In genomic region chr3:172666873-172667694, GRCh38 we compare ENCODE assay signal across 8 cellular contexts. TPM values are rescaled to one million over a fixed set of nuclear protein-coding genes. Genes with fewer than 3 reads are reported as not detected.
DNase-seq lines count a peak whose midpoint lies in the region; ATAC-seq, FAIRE-seq and TF ChIP-seq lines count a peak whose summit lies in the region.

No MANE protein-coding gene starts in this region.

- 53% methylated on average over 16 of the region's 16 CpGs for WGBS in A549 (ENCODE audit: missing lambda C conversion rate)
- WGBS in spleen, 5 donors: 62 to 70% (median 68%) methylated on average over 16 of the region's 16 CpGs

- TF ChIP-seq POLR2A in A549 (IDR thresholded peaks at IDR 0.05; ENCODE audit: low read length) (no peak), spleen (IDR thresholded peaks at IDR 0.05) (no peak)

- H3K36me3 ChIP-seq in ascending aorta (no peaks in the 10 kb centered on the region), spleen (no peaks in the 10 kb centered on the region)

- H3K4me3 ChIP-seq in A549: no peak overlapping the region
- no peak overlapping the region for H3K4me3 ChIP-seq in ascending aorta
- H3K4me3 ChIP-seq in spleen: peak overlapping the region in 3 of 8 donors; percentile 1 to 32 (median 24)

- H3K27ac ChIP-seq in A549 (peak overlapping the region; percentile 23 to 73; a peak in 4 of 6 replicates), ascending aorta (no peak overlapping the region), spleen (peak overlapping the region in 2 of 8 donors; percentile 31 to 38)

- POLR2A ChIA-PET in A549 (lab: Yijun Ruan, JAX): interaction anchor here (0.8 kb wide), 1 partner anchor 43 kb away, joined by 4 read pairs; no protein-coding TSS in a partner anchor

- peak; percentile 100 for ATAC-seq in A549
- ATAC-seq in GM18511 (IDR thresholded peaks at IDR 0.05; ENCODE audit: unreplicated experiment): peak; percentile 98
- peak; percentile 99 for ATAC-seq in HG02981 (IDR thresholded peaks at IDR 0.05; ENCODE audit: unreplicated experiment)

- H3K4me2 ChIP-seq in A549: peak overlapping the region; percentile 35; the same call in 1 of the 3 replicates

- no peaks in the 10 kb centered on the region for H3K9me3 ChIP-seq in A549
- no peaks in the 10 kb centered on the region for H3K9me3 ChIP-seq in ascending aorta
- no peaks in the 10 kb centered on the region for H3K9me3 ChIP-seq in spleen

- intact Hi-C loops in ascending aorta (cut with DNase I): loop anchor here (2.0 kb wide), 1 partner anchor 176 kb away; no protein-coding TSS in a partner anchor
- intact Hi-C loops in spleen (cut with DNase I; ENCODE audit: low total_unique reads): loop anchor here (5.0 to 10.0 kb wide), 2 partner anchors 182 to 335 kb away; no protein-coding TSS in a partner anchor

- CTCF ChIA-PET in A549 (lab: Yijun Ruan, JAX): interaction anchor here (0.6 to 5.1 kb wide), 35 partner anchors 8 to 664 kb away, joined by 3 to 30 read pairs (median 4); partner anchors contain the start of gene ECT2

- H3K27me3 ChIP-seq in ascending aorta (no peaks in the 10 kb centered on the region), spleen (replicated peaks in 1 of 7) (no peaks in the 10 kb centered on the region)

- peak; percentile 88 to 93 for TF ChIP-seq RAD21 in A549 (conservative IDR thresholded peaks at IDR 0.05 in 1 of 2, IDR thresholded peaks at IDR 0.05 in 1 of 2)

- DNase-seq in A549 (ENCODE audit: low read depth in 1 of 2, low spot score in 1 of 2) (peak; percentile 61 to 81), NCI-H2029 treated with DMSO at 0.1 percent for 48 hours (lab: John Stamatoyannopoulos, UW) (peak; percentile 90), T-helper 22 cell (ENCODE audit: low read depth) (peak; percentile 57), ascending aorta (ENCODE audit: low spot score in 2 of 2) (peak in 1 of 2 donors; percentile 77), hypothalamus (lab: John Stamatoyannopoulos, UW) (peak in 39 of 51 donors; percentile 3 to 89 (median 51)), spleen (no peak)

- H3K4me1 ChIP-seq in A549 (peaks cover 5% of the 10 kb centered on the region; the same call in 2 of the 3 replicates), ascending aorta (peaks cover 0 to 3% of the 10 kb centered on the region in 2 donors), spleen (peaks cover 0 to 17% (median 9%) of the 10 kb centered on the region in 6 donors)

- FAIRE-seq in A549 (lab: Jason Lieb, UNC): no peak

- peak; percentile 82 for TF ChIP-seq CTCF in A549 (IDR thresholded peaks at IDR 0.05)
- TF ChIP-seq CTCF in ascending aorta (IDR thresholded peaks at IDR 0.05): peak; percentile 60 to 84 (median 76)
- TF ChIP-seq CTCF in spleen (IDR thresholded peaks at IDR 0.05 in 8 of 11, conservative IDR thresholded peaks at IDR 0.05 in 3 of 11): peak; percentile 62 to 91 (median 86)

- TF ChIP-seq EP300 in A549 (IDR thresholded peaks at IDR 0.05): no peak

TF ChIP-seq in A549, 52 proteins besides CTCF, POLR2A, EP300 and RAD21:
- TF ChIP-seq MYC (IDR thresholded peaks at IDR 0.05; ENCODE audit: borderline replicate concordance, low read length) (no peak), RARB (CRISPR knock-in tag; IDR thresholded peaks at IDR 0.05) (no peak), PHF8 (IDR thresholded peaks at IDR 0.05; ENCODE audit: borderline replicate concordance, low read depth) (no peak), SMC3 (IDR thresholded peaks at IDR 0.05) (peak; percentile 66; the same call in 2 of the 3 replicates), EHF (CRISPR knock-in tag; IDR thresholded peaks at IDR 0.05) (no peak), NR3C1 (IDR thresholded peaks at IDR 0.05) (no peak), CBX2 (IDR thresholded peaks at IDR 0.05; ENCODE audit: borderline replicate concordance, low read depth) (no peak), HOXB5 (CRISPR knock-in tag; IDR thresholded peaks at IDR 0.05) (no peak), HES2 (IDR thresholded peaks at IDR 0.05) (no peak)

RNA-seq across cellular contexts. Expression of gene NCEH1, which starts 43.8 kb away (rescaled TPM):
- polyA plus RNA-seq in A549 (2011; rRNA removed): 32.2 and 33.2 TPM in 2 replicates
- polyA plus RNA-seq in A549 (2012; cell fraction: cytosol; rRNA removed): 10.6 and 12.9 TPM in 2 replicates
- 12.4 TPM in 2 replicates for polyA plus RNA-seq in A549 (2012; cell fraction: nucleus; rRNA removed)
- polyA plus RNA-seq in A549 (2017; fragmentation: RNase III; extraction: RNeasy Plus Mini Kit Qiagen cat#74134 plus additional on column Dnase treatment): 20.7 to 25.8 TPM (median 21.4 TPM) in 3 replicates
- 34.7 and 36.7 TPM in 2 replicates for polyA minus RNA-seq in A549 (2011; rRNA and poly(A)+ RNA removed)
- 19.1 TPM for total RNA-seq in ascending aorta
- 10 to 100 TPM; 11.7 to 30.7 (median 22.3) TPM for total RNA-seq in spleen
- 1 to 10 TPM; 3.8 to 6.1 (median 4.9) TPM for polyA plus RNA-seq in spleen

Comparison
In these comparisons a context has a peak if more than half of its experiments do, and no peak if none do; other contexts are left out.
1. H3K27ac ChIP-seq: peak in A549 (2 of 2); none in ascending aorta (0 of 2).
2. Peak in every context shown above with its lines, with median percentiles within 50 percentile points of each other: ATAC-seq and CTCF ChIP-seq.